1 cellular context compared by ENCODE assay signal in genomic region chr5:131222731-131223130, GRCh38.
TF ChIP-seq lines count a peak whose summit lies in the region.

No MANE protein-coding gene starts in this region.

TF ChIP-seq in IMR-90, 13 proteins besides CTCF, POLR2A, EP300 and RAD21:
- TF ChIP-seq SMC3 (IDR thresholded peaks at IDR 0.05; ENCODE audit: low read depth, low read length) = no peak
- no peak for TF ChIP-seq USF2 (IDR thresholded peaks at IDR 0.05; ENCODE audit: low read depth, low read length)
- no peak for TF ChIP-seq ELK1 (IDR thresholded peaks at IDR 0.05; ENCODE audit: borderline replicate concordance, low read depth, low read length)
- no peak for TF ChIP-seq FOS (IDR thresholded peaks at IDR 0.05; ENCODE audit: low read depth, low read length)
- TF ChIP-seq MXI1 (IDR thresholded peaks at IDR 0.05; ENCODE audit: borderline replicate concordance, low read depth, low read length) = no peak
- no peak for TF ChIP-seq RFX5 (IDR thresholded peaks at IDR 0.05; ENCODE audit: low read depth, low read length)
